In genomic region chr10:100999742-101000601, GRCh38 we compare ENCODE assay signal across 8 cellular contexts. TPM values are rescaled to one million over a fixed set of nuclear protein-coding genes. Genes with fewer than 3 reads are reported as not detected.
DNase-seq lines count a peak whose midpoint lies in the region; ATAC-seq and TF ChIP-seq lines count a peak whose summit lies in the region.

Gene LZTS2, plus strand, starts transcription at chr10:100999808. Its CDS starts 2,731 bp downstream, at chr10:101002539.

- H3K9ac ChIP-seq in SK-N-SH: peak within 1 kb of the TSS; percentile 99

- intact Hi-C loops in uterus (cut with DNase I; ENCODE audit: low total_unique reads): no loop called here

- CTCF ChIA-PET in SK-N-SH (lab: Yijun Ruan, JAX) (interaction anchor here (0.7 to 24.5 kb wide), 16 partner anchors 9 to 146 kb away, joined by 3 to 443 read pairs (median 4); partner anchors contain the start of genes KAZALD1, MRPL43, PDZD7 and SEMA4G), RWPE1 (lab: Yijun Ruan, JAX) (interaction anchor here (0.6 to 5.2 kb wide), 14 partner anchors 8 to 141 kb away, joined by 3 to 57 read pairs (median 5); partner anchors contain the start of genes MRPL43, PDZD7, SFXN3 and TWNK)

- TF ChIP-seq RAD21 in SK-N-SH (IDR thresholded peaks at IDR 0.05; ENCODE audit: low read length): no peak

- no peak for TF ChIP-seq CTCF in SK-N-SH (IDR thresholded peaks at IDR 0.05)
- no peak for TF ChIP-seq CTCF in RWPE1 (conservative IDR thresholded peaks at IDR 0.05; ENCODE audit: low read depth)
- TF ChIP-seq CTCF in epithelial cell of esophagus (IDR thresholded peaks at IDR 0.05; ENCODE audit: insufficient read depth, low read depth, low read length, missing control alignments): no peak
- TF ChIP-seq CTCF in uterus (IDR thresholded peaks at IDR 0.05): no peak

- H3K79me2 ChIP-seq in SK-N-SH (ENCODE audit: insufficient read depth): peaks cover 63% of the 10 kb centered on the region

- H2AFZ ChIP-seq in SK-N-SH (ENCODE audit: low read depth): peak within 1 kb of the TSS; percentile 72; the same call in 1 of the 2 replicates

- H3K9me3 ChIP-seq in SK-N-SH (no peaks in the 10 kb centered on the region), uterus (no peaks in the 10 kb centered on the region)

- peaks cover 33% of the 10 kb centered on the region for H4K20me1 ChIP-seq in SK-N-SH (ENCODE audit: insufficient read depth)

- H3K4me3 ChIP-seq in SK-N-SH (ENCODE audit: low read depth in 2 of 2, low read length in 1 of 2): peak within 1 kb of the TSS; percentile 90 to 99
- peak within 1 kb of the TSS; percentile 80 for H3K4me3 ChIP-seq in epithelial cell of esophagus (ENCODE audit: low read length)
- peak within 1 kb of the TSS; percentile 88 to 93 for H3K4me3 ChIP-seq in uterus

- H3K36me3 ChIP-seq in SK-N-SH (replicated peaks in 1 of 2; ENCODE audit: control insufficient read depth in 1 of 2, insufficient read depth in 2 of 2, low read length in 1 of 2): peaks cover 25 to 26% of the 10 kb centered on the region in 2 experiments
- no peaks in the 10 kb centered on the region for H3K36me3 ChIP-seq in uterus

- no peak for TF ChIP-seq EP300 in SK-N-SH (IDR thresholded peaks at IDR 0.05; ENCODE audit: borderline replicate concordance in 1 of 2, low read depth in 1 of 2, low read length in 1 of 2)

- POLR2A ChIA-PET in SK-N-SH (lab: Yijun Ruan, JAX): interaction anchor here (0.8 to 1.4 kb wide), 5 partner anchors 9 to 41 kb away, joined by 3 to 5 read pairs (median 3); partner anchors contain the start of genes PDZD7 and SFXN3
- POLR2A ChIA-PET in RWPE1 (lab: Yijun Ruan, JAX; ENCODE audit: low non-redundant PET): interaction anchor here (0.5 kb wide), 1 partner anchor 23 kb away, joined by 3 read pairs; no protein-coding TSS in a partner anchor

- H3K27ac ChIP-seq in SK-N-SH (ENCODE audit: low read depth in 2 of 2, low read length in 1 of 2) (peak within 1 kb of the TSS; percentile 98 to 99), RWPE1 (peak within 1 kb of the TSS; percentile 99), uterus (peak within 1 kb of the TSS; percentile 100)

- no peaks in the 10 kb centered on the region for H3K27me3 ChIP-seq in SK-N-SH (ENCODE audit: insufficient read depth)
- H3K27me3 ChIP-seq in uterus: no peaks in the 10 kb centered on the region

- TF ChIP-seq POLR2A in uterus (IDR thresholded peaks at IDR 0.05): no peak

- peaks cover 20 to 37% of the 10 kb centered on the region in 2 experiments; a peak in 3 of 4 replicates for H3K4me1 ChIP-seq in SK-N-SH (ENCODE audit: control insufficient read depth in 1 of 2, insufficient read depth in 2 of 2, low read depth in 1 of 2, low read length in 1 of 2)
- H3K4me1 ChIP-seq in uterus: peaks cover 0 to 11% of the 10 kb centered on the region in 2 donors

- H3K9me2 ChIP-seq in SK-N-SH: no peaks in the 10 kb centered on the region

- no peak for ATAC-seq in SK-N-SH treated with all-trans-retinoic acid at 6 μM for 48 hours
- ATAC-seq in HG03442 (IDR thresholded peaks at IDR 0.05; ENCODE audit: unreplicated experiment): no peak

- DNase-seq in SK-N-SH: peak; percentile 93
- DNase-seq in RWPE1 (ENCODE audit: low spot score): no peak
- peak; percentile 32 for DNase-seq in epithelial cell of esophagus (ENCODE audit: low read depth)
- no peak for DNase-seq in mucosa of gallbladder (ENCODE audit: low spot score)
- peak in 1 of 2 donors; percentile 43 for DNase-seq in uterus
- DNase-seq in AML-193 (lab: John Stamatoyannopoulos, UW): no peak

- peaks cover 41% of the 10 kb centered on the region for H3F3A ChIP-seq in SK-N-SH (replicated peaks; ENCODE audit: insufficient read depth)

- peak within 1 kb of the TSS; percentile 97 for H3K4me2 ChIP-seq in SK-N-SH

- WGBS in SK-N-SH (ENCODE audit: low lambda C conversion rate): 4% methylated on average over 5 of the region's 59 CpGs

TF ChIP-seq in SK-N-SH, 30 proteins besides CTCF, POLR2A, EP300 and RAD21:
- TF ChIP-seq POLR2AphosphoS5 (IDR thresholded peaks at IDR 0.05; ENCODE audit: low read depth, low read length) (0 out of 2 replicates have a peak, but pooled peaks have one; percentile 27), REST (IDR thresholded peaks at IDR 0.05; ENCODE audit: low read depth, low read length) (no peak), FOXJ3 (CRISPR knock-in tag; IDR thresholded peaks at IDR 0.05) (no peak)
TF ChIP-seq in SK-N-SH: peak in this region for 1.

TF ChIP-seq in SK-N-SH treated with all-trans-retinoic acid at 6 μM for 48 hours, 23 proteins besides CTCF, POLR2A, EP300 and RAD21 (continues in another document):
- TF ChIP-seq OSR1 (CRISPR knock-in tag; IDR thresholded peaks at IDR 0.05) (no peak), POU6F1 (CRISPR knock-in tag; IDR thresholded peaks at IDR 0.05; ENCODE audit: borderline replicate concordance, low read depth) (no peak), TSHZ2 (CRISPR knock-in tag; IDR thresholded peaks at IDR 0.05) (no peak), RARB (CRISPR knock-in tag; IDR thresholded peaks at IDR 0.05) (no peak), TCF4 (CRISPR knock-in tag; IDR thresholded peaks at IDR 0.05; ENCODE audit: borderline replicate concordance) (no peak), PPARA (CRISPR knock-in tag; IDR thresholded peaks at IDR 0.05; ENCODE audit: borderline replicate concordance) (no peak), CSRNP3 (CRISPR knock-in tag; IDR thresholded peaks at IDR 0.05) (no peak), BACH2 (CRISPR knock-in tag; IDR thresholded peaks at IDR 0.05; ENCODE audit: borderline replicate concordance) (no peak), ZFP30 (CRISPR knock-in tag; IDR thresholded peaks at IDR 0.05) (no peak), PATZ1 (CRISPR knock-in tag; IDR thresholded peaks at IDR 0.05; ENCODE audit: borderline replicate concordance) (no peak)

RNA-seq across cellular contexts. Expression of gene LZTS2, which starts in this region (rescaled TPM):
- polyA plus RNA-seq in SK-N-SH (2012; rRNA removed): 50.6 and 52.2 TPM in 2 replicates
- 18.5 and 31.3 TPM in 2 replicates for polyA plus RNA-seq in SK-N-SH (2012; cell fraction: cytosol; rRNA removed)
- 105 and 145 TPM in 2 replicates for polyA plus RNA-seq in SK-N-SH (2012; cell fraction: nucleus; rRNA removed)
- total RNA-seq in mucosa of gallbladder (84.9 TPM), uterus (100 to 1,000 TPM in 2 of 4 donors, 10 to 100 TPM in 2; 51.5 to 123 (median 85.2) TPM)

Comparison
In these comparisons a context has a peak if more than half of its experiments do, and no peak if none do; other contexts are left out.
1. DNase-seq: peak in SK-N-SH (single experiment) and epithelial cell of esophagus (single experiment); none in RWPE1 (single experiment), mucosa of gallbladder (single experiment) and AML-193 (0 of 2).
2. Peak in every context shown above with its lines, with median percentiles within 50 percentile points of each other: H3K27ac ChIP-seq and H3K4me3 ChIP-seq.